Comparison of ENCODE assay signal across 16 cellular contexts in genomic region chr6:43222418-43223059, GRCh38. TPM values are rescaled to one million over a fixed set of nuclear protein-coding genes. Genes with fewer than 3 reads are reported as not detected.
DNase-seq lines count a peak whose midpoint lies in the region; ATAC-seq and TF ChIP-seq lines count a peak whose summit lies in the region.
"Had no signal": no experiment of that assay in that cellular context is flagged by ENCODE, and none has a peak within 500 bp of the region (broad histone marks: within the 10 kb centered on the region; RNA-seq: fewer than 3 reads in every experiment).

No MANE protein-coding gene starts in this region.

- H3K36me3 ChIP-seq in SU-DHL-6 (ENCODE audit: low read length) (peaks cover 4% of the 10 kb centered on the region), ascending aorta (peaks cover 19 to 40% of the 10 kb centered on the region in 2 donors)

- no peaks in the 10 kb centered on the region for H4K20me1 ChIP-seq in SU-DHL-6 (ENCODE audit: low read depth, low read length)

- no peak for ATAC-seq in left cardiac atrium
- no peak for ATAC-seq in effector memory CD8-positive, alpha-beta T cell (replicated peaks)
- no peak for ATAC-seq in stimulated activated naive B cell treated with anti-CD40 and anti-IgM and Interleukin-4, amounts not matched to agents 10 μg/mL and 1 μg/mL and 100 μg/mL, for 72 hours (replicated peaks)

- no peak overlapping the region for H2AFZ ChIP-seq in SU-DHL-6 (ENCODE audit: low read depth, low read length, severe bottlenecking)

- H3K9me3 Mint-ChIP-seq in effector memory CD8-positive, alpha-beta T cell = no peaks in the 10 kb centered on the region
- peaks cover 0 to 2% of the 10 kb centered on the region in 2 donors for H3K9me3 Mint-ChIP-seq in stimulated activated naive B cell treated with anti-CD40 and anti-IgM and Interleukin-4, amounts not matched to agents 10 μg/mL and 1 μg/mL and 100 μg/mL, for 72 hours

- H3K4me2 ChIP-seq in SU-DHL-6 (ENCODE audit: low read depth, low read length, poor library complexity, severe bottlenecking) = no peak overlapping the region

- no peaks in the 10 kb centered on the region for H3K9me3 ChIP-seq in SU-DHL-6 (ENCODE audit: insufficient read depth, low read length)
- no peaks in the 10 kb centered on the region for H3K9me3 ChIP-seq in ascending aorta
- H3K9me3 ChIP-seq: spleen had no signal

- H3K36me3 Mint-ChIP-seq in effector memory CD8-positive, alpha-beta T cell (ENCODE audit: insufficient read depth) = peaks cover 31% of the 10 kb centered on the region
- H3K36me3 Mint-ChIP-seq in stimulated activated naive B cell treated with anti-CD40 and anti-IgM and Interleukin-4, amounts not matched to agents 10 μg/mL and 1 μg/mL and 100 μg/mL, for 72 hours = peaks cover 53 to 75% of the 10 kb centered on the region in 2 donors

- intact Hi-C loops in cardiac septum (cut with DNase I) = no loop called here
- intact Hi-C loops in left cardiac atrium (cut with DNase I) = no loop called here
- intact Hi-C loops in ascending aorta (cut with DNase I) = no loop called here

- H3K9ac ChIP-seq in SU-DHL-6 (ENCODE audit: low read length) = no peak overlapping the region

- no peaks in the 10 kb centered on the region for H3K4me1 ChIP-seq in ascending aorta

- H3K4me1 Mint-ChIP-seq in effector memory CD8-positive, alpha-beta T cell (ENCODE audit: low read depth in 2 of 2) = peaks cover 15 to 23% of the 10 kb centered on the region in 2 donors
- peaks cover 52 to 70% of the 10 kb centered on the region in 2 donors for H3K4me1 Mint-ChIP-seq in stimulated activated naive B cell treated with anti-CD40 and anti-IgM and Interleukin-4, amounts not matched to agents 10 μg/mL and 1 μg/mL and 100 μg/mL, for 72 hours

- H3K27ac ChIP-seq in SU-DHL-6 (ENCODE audit: low read depth, low read length) = peak overlapping the region; percentile 22; the same call in 1 of the 2 replicates
- H3K27ac ChIP-seq in ascending aorta = no peak overlapping the region

- no peak overlapping the region for H3K4me3 ChIP-seq in SU-DHL-6 (ENCODE audit: insufficient read depth, low read length, poor library complexity, severe bottlenecking)
- no peak overlapping the region for H3K4me3 ChIP-seq in ascending aorta
- H3K4me3 ChIP-seq: spleen had no signal

- peaks cover 4% of the 10 kb centered on the region; the same call in 1 of the 2 replicates for H3K79me2 ChIP-seq in SU-DHL-6 (ENCODE audit: insufficient read depth, low read length)

- H3K27ac Mint-ChIP-seq in effector memory CD8-positive, alpha-beta T cell = peak overlapping the region; percentile 97 to 99
- H3K27ac Mint-ChIP-seq in stimulated activated naive B cell treated with anti-CD40 and anti-IgM and Interleukin-4, amounts not matched to agents 10 μg/mL and 1 μg/mL and 100 μg/mL, for 72 hours = peak overlapping the region; percentile 98

- peak; percentile 54 for DNase-seq in cardiac septum (ENCODE audit: low spot score)
- no peak for DNase-seq in left cardiac atrium
- DNase-seq in effector memory CD8-positive, alpha-beta T cell = no peak
- no peak for DNase-seq in stimulated activated naive B cell treated with anti-CD40 and anti-IgM and Interleukin-4, amounts not matched to agents 10 μg/mL and 1 μg/mL and 100 μg/mL, for 72 hours
- DNase-seq in cerebellar cortex (ENCODE audit: low spot score) = no peak
- DNase-seq in anterior cingulate cortex (lab: John Stamatoyannopoulos, UW) = no peak
- no peak for DNase-seq in ascending aorta (ENCODE audit: low spot score in 2 of 2)
- DNase-seq: cortex of kidney, DMS79, erythroblast, NCI-H1930, NCI-H526, spleen had no signal

- no peaks in the 10 kb centered on the region for H3K9me2 ChIP-seq in SU-DHL-6 (replicated peaks; ENCODE audit: insufficient read depth, low read length)

- H3K27me3 ChIP-seq in SU-DHL-6 (ENCODE audit: low read length) (no peaks in the 10 kb centered on the region), ascending aorta (no peaks in the 10 kb centered on the region)
- H3K27me3 ChIP-seq: spleen had no signal

- H3F3A ChIP-seq in SU-DHL-6 (ENCODE audit: insufficient read depth) = peaks cover 29% of the 10 kb centered on the region

- peak overlapping the region in 1 of 2 donors; percentile 3 for H3K4me3 Mint-ChIP-seq in effector memory CD8-positive, alpha-beta T cell
- H3K4me3 Mint-ChIP-seq in stimulated activated naive B cell treated with anti-CD40 and anti-IgM and Interleukin-4, amounts not matched to agents 10 μg/mL and 1 μg/mL and 100 μg/mL, for 72 hours = peak overlapping the region; percentile 45 to 59

- H3K27me3 Mint-ChIP-seq in effector memory CD8-positive, alpha-beta T cell = no peaks in the 10 kb centered on the region
- no peaks in the 10 kb centered on the region for H3K27me3 Mint-ChIP-seq in stimulated activated naive B cell treated with anti-CD40 and anti-IgM and Interleukin-4, amounts not matched to agents 10 μg/mL and 1 μg/mL and 100 μg/mL, for 72 hours

- TF ChIP-seq CTCF in SU-DHL-6 (IDR thresholded peaks at IDR 0.05; ENCODE audit: insufficient read depth, low read length, poor library complexity, severe bottlenecking) (no peak), ascending aorta (IDR thresholded peaks at IDR 0.05) (no peak)

RNA-seq across cellular contexts. Expression of gene DNPH1, which starts 6.7 kb away (rescaled TPM):
- total RNA-seq in cardiac septum (23.2 TPM), left cardiac atrium (10 to 100 TPM; 22.7 to 35.4 TPM), ascending aorta (39.1 TPM)

RNA-seq across cellular contexts. Expression of gene TTBK1, which starts 20.7 kb away (rescaled TPM):
- total RNA-seq in cardiac septum (0.35 TPM), left cardiac atrium (under 1 TPM; 0.13 to 0.24 TPM), ascending aorta (not detected)
- total RNA-seq: MCF 10A, RPMI7951 had no signal

RNA-seq across cellular contexts. Expression of gene CUL9, which starts 40.5 kb away (rescaled TPM):
- total RNA-seq in cardiac septum (15.6 TPM), left cardiac atrium (10 to 100 TPM; 14.6 to 17.4 TPM), ascending aorta (36.1 TPM)

RNA-seq across cellular contexts. Expression of gene SRF, which starts 51.5 kb away (rescaled TPM):
- total RNA-seq in cardiac septum (81.2 TPM), left cardiac atrium (10 to 100 TPM; 68.0 to 92.0 TPM), ascending aorta (71.2 TPM)
